In genomic region chr1:43650306-43650941, GRCh38 we compare ENCODE assay signal across 1 cellular context.
TF ChIP-seq lines count a peak whose summit lies in the region.

No MANE protein-coding gene starts in this region.

TF ChIP-seq in K562, 482 proteins besides CTCF, POLR2A, EP300 and RAD21 (continued from another document and continues in another):
- TF ChIP-seq, protein P1, sequence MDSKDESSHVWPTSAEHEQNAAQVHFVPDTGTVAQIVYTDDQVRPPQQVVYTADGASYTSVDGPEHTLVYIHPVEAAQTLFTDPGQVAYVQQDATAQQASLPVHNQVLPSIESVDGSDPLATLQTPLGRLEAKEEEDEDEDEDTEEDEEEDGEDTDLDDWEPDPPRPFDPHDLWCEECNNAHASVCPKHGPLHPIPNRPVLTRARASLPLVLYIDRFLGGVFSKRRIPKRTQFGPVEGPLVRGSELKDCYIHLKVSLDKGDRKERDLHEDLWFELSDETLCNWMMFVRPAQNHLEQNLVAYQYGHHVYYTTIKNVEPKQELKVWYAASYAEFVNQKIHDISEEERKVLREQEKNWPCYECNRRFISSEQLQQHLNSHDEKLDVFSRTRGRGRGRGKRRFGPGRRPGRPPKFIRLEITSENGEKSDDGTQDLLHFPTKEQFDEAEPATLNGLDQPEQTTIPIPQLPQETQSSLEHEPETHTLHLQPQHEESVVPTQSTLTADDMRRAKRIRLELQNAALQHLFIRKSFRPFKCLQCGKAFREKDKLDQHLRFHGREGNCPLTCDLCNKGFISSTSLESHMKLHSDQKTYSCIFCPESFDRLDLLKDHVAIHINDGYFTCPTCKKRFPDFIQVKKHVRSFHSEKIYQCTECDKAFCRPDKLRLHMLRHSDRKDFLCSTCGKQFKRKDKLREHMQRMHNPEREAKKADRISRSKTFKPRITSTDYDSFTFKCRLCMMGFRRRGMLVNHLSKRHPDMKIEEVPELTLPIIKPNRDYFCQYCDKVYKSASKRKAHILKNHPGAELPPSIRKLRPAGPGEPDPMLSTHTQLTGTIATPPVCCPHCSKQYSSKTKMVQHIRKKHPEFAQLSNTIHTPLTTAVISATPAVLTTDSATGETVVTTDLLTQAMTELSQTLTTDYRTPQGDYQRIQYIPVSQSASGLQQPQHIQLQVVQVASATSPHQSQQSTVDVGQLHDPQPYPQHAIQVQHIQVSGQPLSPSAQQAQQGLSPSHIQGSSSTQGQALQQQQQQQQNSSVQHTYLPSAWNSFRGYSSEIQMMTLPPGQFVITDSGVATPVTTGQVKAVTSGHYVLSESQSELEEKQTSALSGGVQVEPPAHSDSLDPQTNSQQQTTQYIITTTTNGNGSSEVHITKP (IDR thresholded peaks at IDR 0.05; ENCODE audit: partially characterized antibody) = peak; percentile 31
- TF ChIP-seq, protein P2, sequence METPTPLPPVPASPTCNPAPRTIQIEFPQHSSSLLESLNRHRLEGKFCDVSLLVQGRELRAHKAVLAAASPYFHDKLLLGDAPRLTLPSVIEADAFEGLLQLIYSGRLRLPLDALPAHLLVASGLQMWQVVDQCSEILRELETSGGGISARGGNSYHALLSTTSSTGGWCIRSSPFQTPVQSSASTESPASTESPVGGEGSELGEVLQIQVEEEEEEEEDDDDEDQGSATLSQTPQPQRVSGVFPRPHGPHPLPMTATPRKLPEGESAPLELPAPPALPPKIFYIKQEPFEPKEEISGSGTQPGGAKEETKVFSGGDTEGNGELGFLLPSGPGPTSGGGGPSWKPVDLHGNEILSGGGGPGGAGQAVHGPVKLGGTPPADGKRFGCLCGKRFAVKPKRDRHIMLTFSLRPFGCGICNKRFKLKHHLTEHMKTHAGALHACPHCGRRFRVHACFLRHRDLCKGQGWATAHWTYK (CRISPR knock-in tag; IDR thresholded peaks at IDR 0.05) = peak; percentile 83
- TF ChIP-seq POLR2AphosphoS5 (IDR thresholded peaks at IDR 0.05; ENCODE audit: control insufficient read depth, insufficient read depth, low read depth, low read length) (peak; percentile 89), HMBOX1 (IDR thresholded peaks at IDR 0.05) (no peak), SMARCA4 (IDR thresholded peaks at IDR 0.05) (peak; percentile 62; the same call in 1 of the 2 replicates), DMBX1 (CRISPR knock-in tag; IDR thresholded peaks at IDR 0.05; ENCODE audit: borderline replicate concordance) (peak; percentile 63; the same call in 1 of the 2 replicates), ZC3H8 (IDR thresholded peaks at IDR 0.05) (no peak), NR1H2 (CRISPR knock-in tag; IDR thresholded peaks at IDR 0.05) (no peak), EWSR1 (IDR thresholded peaks at IDR 0.05; ENCODE audit: borderline replicate concordance, low read depth, partially characterized antibody) (no peak), ARID3B (CRISPR knock-in tag; IDR thresholded peaks at IDR 0.05; ENCODE audit: borderline replicate concordance) (peak; percentile 79; the same call in 1 of the 2 replicates), POLR2G (IDR thresholded peaks at IDR 0.05; ENCODE audit: low read depth, low read length) (peak; percentile 99), CHD2 (IDR thresholded peaks at IDR 0.05; ENCODE audit: low read depth, low read length) (peak; percentile 75), REST (CRISPR knock-in tag; IDR thresholded peaks at IDR 0.05; ENCODE audit: low read depth) (peak; percentile 61; the same call in 1 of the 2 replicates), CAMTA2 (CRISPR knock-in tag; conservative IDR thresholded peaks at IDR 0.05) (no peak), E4F1 (CRISPR knock-in tag; IDR thresholded peaks at IDR 0.05; ENCODE audit: borderline replicate concordance) (no peak), XRCC5 (IDR thresholded peaks at IDR 0.05; ENCODE audit: low read depth, low read length) (peak; percentile 79; the same call in 1 of the 2 replicates), PHF8 (IDR thresholded peaks at IDR 0.05; ENCODE audit: borderline replicate concordance, low read length) (peak; percentile 100), E2F3 (CRISPR knock-in tag; IDR thresholded peaks at IDR 0.05) (peak; percentile 64; the same call in 1 of the 2 replicates), ZNF133 (CRISPR knock-in tag; IDR thresholded peaks at IDR 0.05) (no peak), ZSCAN29 (IDR thresholded peaks at IDR 0.05) (peak; percentile 62; the same call in 1 of the 2 replicates), USF1 (CRISPR knock-in tag; IDR thresholded peaks at IDR 0.05) (no peak), POLR2B (IDR thresholded peaks at IDR 0.05; ENCODE audit: low read depth, partially characterized antibody) (peak; percentile 99), OTX1 (CRISPR knock-in tag; IDR thresholded peaks at IDR 0.05) (peak; percentile 96), ZFP1 (CRISPR knock-in tag; IDR thresholded peaks at IDR 0.05) (0 out of 2 replicates have a peak, but pooled peaks have one; percentile 25), ZNF253 (CRISPR knock-in tag; conservative IDR thresholded peaks at IDR 0.05) (peak; percentile 68; the same call in 1 of the 2 replicates), RBM25 (IDR thresholded peaks at IDR 0.05; ENCODE audit: low read depth, low read length, severe bottlenecking) (peak; percentile 95), CBFB (CRISPR knock-in tag; IDR thresholded peaks at IDR 0.05) (no peak), HIVEP1 (CRISPR knock-in tag; IDR thresholded peaks at IDR 0.05) (0 out of 2 replicates have a peak, but pooled peaks have one; percentile 57), ZNF12 (CRISPR knock-in tag; IDR thresholded peaks at IDR 0.05) (peak; percentile 82; the same call in 1 of the 2 replicates), ARID1B (IDR thresholded peaks at IDR 0.05) (peak; percentile 69), GATAD2A (IDR thresholded peaks at IDR 0.05) (no peak), PHTF2 (CRISPR knock-in tag; IDR thresholded peaks at IDR 0.05) (peak; percentile 32; the same call in 1 of the 2 replicates), TAF1 (IDR thresholded peaks at IDR 0.05; ENCODE audit: control insufficient read depth, extremely low read depth, insufficient read depth, low read length, severe bottlenecking) (peak; percentile 90), ETV1 (tag; conservative IDR thresholded peaks at IDR 0.05; ENCODE audit: low read depth) (peak; percentile 56; the same call in 1 of the 2 replicates), ZNF77 (CRISPR knock-in tag; IDR thresholded peaks at IDR 0.05) (no peak)
- TF ChIP-seq, protein P3, sequence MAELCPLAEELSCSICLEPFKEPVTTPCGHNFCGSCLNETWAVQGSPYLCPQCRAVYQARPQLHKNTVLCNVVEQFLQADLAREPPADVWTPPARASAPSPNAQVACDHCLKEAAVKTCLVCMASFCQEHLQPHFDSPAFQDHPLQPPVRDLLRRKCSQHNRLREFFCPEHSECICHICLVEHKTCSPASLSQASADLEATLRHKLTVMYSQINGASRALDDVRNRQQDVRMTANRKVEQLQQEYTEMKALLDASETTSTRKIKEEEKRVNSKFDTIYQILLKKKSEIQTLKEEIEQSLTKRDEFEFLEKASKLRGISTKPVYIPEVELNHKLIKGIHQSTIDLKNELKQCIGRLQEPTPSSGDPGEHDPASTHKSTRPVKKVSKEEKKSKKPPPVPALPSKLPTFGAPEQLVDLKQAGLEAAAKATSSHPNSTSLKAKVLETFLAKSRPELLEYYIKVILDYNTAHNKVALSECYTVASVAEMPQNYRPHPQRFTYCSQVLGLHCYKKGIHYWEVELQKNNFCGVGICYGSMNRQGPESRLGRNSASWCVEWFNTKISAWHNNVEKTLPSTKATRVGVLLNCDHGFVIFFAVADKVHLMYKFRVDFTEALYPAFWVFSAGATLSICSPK (IDR thresholded peaks at IDR 0.05; ENCODE audit: borderline replicate concordance) = 0 out of 2 replicates have a peak, but pooled peaks have one; percentile 64
- TF ChIP-seq, protein P4, sequence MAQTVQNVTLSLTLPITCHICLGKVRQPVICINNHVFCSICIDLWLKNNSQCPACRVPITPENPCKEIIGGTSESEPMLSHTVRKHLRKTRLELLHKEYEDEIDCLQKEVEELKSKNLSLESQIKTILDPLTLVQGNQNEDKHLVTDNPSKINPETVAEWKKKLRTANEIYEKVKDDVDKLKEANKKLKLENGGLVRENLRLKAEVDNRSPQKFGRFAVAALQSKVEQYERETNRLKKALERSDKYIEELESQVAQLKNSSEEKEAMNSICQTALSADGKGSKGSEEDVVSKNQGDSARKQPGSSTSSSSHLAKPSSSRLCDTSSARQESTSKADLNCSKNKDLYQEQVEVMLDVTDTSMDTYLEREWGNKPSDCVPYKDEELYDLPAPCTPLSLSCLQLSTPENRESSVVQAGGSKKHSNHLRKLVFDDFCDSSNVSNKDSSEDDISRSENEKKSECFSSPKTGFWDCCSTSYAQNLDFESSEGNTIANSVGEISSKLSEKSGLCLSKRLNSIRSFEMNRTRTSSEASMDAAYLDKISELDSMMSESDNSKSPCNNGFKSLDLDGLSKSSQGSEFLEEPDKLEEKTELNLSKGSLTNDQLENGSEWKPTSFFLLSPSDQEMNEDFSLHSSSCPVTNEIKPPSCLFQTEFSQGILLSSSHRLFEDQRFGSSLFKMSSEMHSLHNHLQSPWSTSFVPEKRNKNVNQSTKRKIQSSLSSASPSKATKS (CRISPR knock-in tag; IDR thresholded peaks at IDR 0.05) = 0 out of 2 replicates have a peak, but pooled peaks have one; percentile 70
- TF ChIP-seq, protein P5, sequence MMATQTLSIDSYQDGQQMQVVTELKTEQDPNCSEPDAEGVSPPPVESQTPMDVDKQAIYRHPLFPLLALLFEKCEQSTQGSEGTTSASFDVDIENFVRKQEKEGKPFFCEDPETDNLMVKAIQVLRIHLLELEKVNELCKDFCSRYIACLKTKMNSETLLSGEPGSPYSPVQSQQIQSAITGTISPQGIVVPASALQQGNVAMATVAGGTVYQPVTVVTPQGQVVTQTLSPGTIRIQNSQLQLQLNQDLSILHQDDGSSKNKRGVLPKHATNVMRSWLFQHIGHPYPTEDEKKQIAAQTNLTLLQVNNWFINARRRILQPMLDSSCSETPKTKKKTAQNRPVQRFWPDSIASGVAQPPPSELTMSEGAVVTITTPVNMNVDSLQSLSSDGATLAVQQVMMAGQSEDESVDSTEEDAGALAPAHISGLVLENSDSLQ (IDR thresholded peaks at IDR 0.05) = peak; percentile 99
